Comparison of ENCODE assay signal across 26 cellular contexts in genomic region chr15:71781965-71782265, GRCh38. TPM values are rescaled to one million over a fixed set of nuclear protein-coding genes. Genes with fewer than 3 reads are reported as not detected.
A peak's percentile ranks its signal among the peaks of the same experiment; 100 is the strongest.
DNase-seq lines count a peak whose midpoint lies in the region; ATAC-seq and TF ChIP-seq lines count a peak whose summit lies in the region.
"Had no signal": no experiment of that assay in that cellular context is flagged by ENCODE, and none has a peak within 500 bp of the region (broad histone marks: within the 10 kb centered on the region; RNA-seq: fewer than 3 reads in every experiment).

No MANE protein-coding gene starts in this region.

- H3K27me3 ChIP-seq in RWPE2 (ENCODE audit: insufficient read depth, poor library complexity, severe bottlenecking) = no peaks in the 10 kb centered on the region
- H3K27me3 ChIP-seq in mesenchymal stem cell (ENCODE audit: control insufficient read depth in 1 of 2, insufficient read depth in 1 of 2, low read length in 2 of 2) = peaks cover 0 to 4% of the 10 kb centered on the region in 2 experiments
- no peaks in the 10 kb centered on the region for H3K27me3 ChIP-seq in upper lobe of right lung
- H3K27me3 ChIP-seq: BLaER1, SJSA1 had no signal

- CTCF ChIA-PET in activated CD8-positive, alpha-beta memory T cell treated with anti-CD3 and anti-CD28 coated beads, Interleukin-2, amount 10 ng/mL, durations not matched to agents 7 days and 5 days (lab: Charles Lee) = interaction anchor here (0.9 to 4.8 kb wide), 11 partner anchors 11 to 446 kb away, joined by 3 to 36 read pairs (median 10); no protein-coding TSS in a partner anchor

- H4K91ac ChIP-seq in mesenchymal stem cell (ENCODE audit: low read length) = no peak overlapping the region

- WGBS in mesenchymal stem cell = 90% methylated on average over 6 of the region's 8 CpGs

- H3K4me3 ChIP-seq in RWPE2 (ENCODE audit: severe bottlenecking) (no peak overlapping the region), mesenchymal stem cell (ENCODE audit: insufficient read depth in 1 of 2, low read depth in 1 of 2, low read length in 2 of 2) (no peak overlapping the region), upper lobe of right lung (no peak overlapping the region)
- H3K4me3 ChIP-seq: BLaER1, PC-9, SJSA1 had no signal

- H2AFZ ChIP-seq in mesenchymal stem cell (ENCODE audit: low read depth, low read length) = no peak overlapping the region
- H2AFZ ChIP-seq: PC-9 had no signal

- peaks cover 6% of the 10 kb centered on the region for H3K4me1 ChIP-seq in RWPE2 (ENCODE audit: insufficient read depth, poor library complexity, severe bottlenecking)
- H3K4me1 ChIP-seq in mesenchymal stem cell (ENCODE audit: control insufficient read depth, insufficient read depth, low read depth, low read length) = peaks cover 20% of the 10 kb centered on the region
- H3K4me1 ChIP-seq in upper lobe of right lung = peaks cover 7% of the 10 kb centered on the region

- H3K79me1 ChIP-seq in mesenchymal stem cell (replicated peaks; ENCODE audit: low read length, poor library complexity, severe bottlenecking) = peaks cover 3% of the 10 kb centered on the region

- no peak overlapping the region for H3K9ac ChIP-seq in mesenchymal stem cell (ENCODE audit: low read length)
- H3K9ac ChIP-seq: KMS-11 had no signal

- peak overlapping the region; percentile 61 for H3K4me3 Mint-ChIP-seq in activated CD8-positive, alpha-beta memory T cell treated with anti-CD3 and anti-CD28 coated beads, Interleukin-2, amount 10 ng/mL, durations not matched to agents 7 days and 5 days
- H3K4me3 Mint-ChIP-seq: CD4-positive, CD25-positive, alpha-beta regulatory T cell had no signal

- H3K14ac ChIP-seq in mesenchymal stem cell (ENCODE audit: low read length in 2 of 2) = no peak overlapping the region

- no peak overlapping the region for H3K23ac ChIP-seq in mesenchymal stem cell (ENCODE audit: low read length in 2 of 2)

- no peak for ATAC-seq in activated CD8-positive, alpha-beta memory T cell treated with anti-CD3 and anti-CD28 coated beads, Interleukin-2, amount 10 ng/mL, durations not matched to agents 7 days and 5 days
- ATAC-seq in RWPE2 (ENCODE audit: low read depth) = no peak
- no peak for ATAC-seq in upper lobe of right lung
- no peak for ATAC-seq in GM21825 (IDR thresholded peaks at IDR 0.05; ENCODE audit: unreplicated experiment)

- H2AK5ac ChIP-seq in mesenchymal stem cell (ENCODE audit: low read length, severe bottlenecking) = peak overlapping the region; percentile 12

- no peak overlapping the region for H3K4me2 ChIP-seq in mesenchymal stem cell (ENCODE audit: low read length, poor library complexity, severe bottlenecking)
- H3K4me2 ChIP-seq: BLaER1, KMS-11, PC-9 had no signal

- no peak overlapping the region for H2BK15ac ChIP-seq in mesenchymal stem cell (ENCODE audit: low read depth, poor library complexity, severe bottlenecking)

- intact Hi-C loops in upper lobe of right lung (cut with DNase I) = no loop called here

- H3K27ac ChIP-seq in RWPE2 (ENCODE audit: poor library complexity, severe bottlenecking) = no peak overlapping the region
- H3K27ac ChIP-seq in mesenchymal stem cell (ENCODE audit: low read length, poor library complexity, severe bottlenecking) = no peak overlapping the region
- no peak overlapping the region for H3K27ac ChIP-seq in upper lobe of right lung
- H3K27ac ChIP-seq: BLaER1, KMS-11, PC-9, SJSA1 had no signal

- no peaks in the 10 kb centered on the region for H3K36me3 Mint-ChIP-seq in activated CD8-positive, alpha-beta memory T cell treated with anti-CD3 and anti-CD28 coated beads, Interleukin-2, amount 10 ng/mL, durations not matched to agents 7 days and 5 days
- H3K36me3 Mint-ChIP-seq: CD4-positive, CD25-positive, alpha-beta regulatory T cell; IgD-negative memory B cell had no signal

- no peak for DNase-seq in activated CD8-positive, alpha-beta memory T cell treated with anti-CD3 and anti-CD28 coated beads, Interleukin-2, amount 10 ng/mL, durations not matched to agents 7 days and 5 days
- DNase-seq in activated CD8-positive, alpha-beta memory T cell treated with anti-CD3 and anti-CD28 coated beads, Interleukin-2, amount 50 U/mL, for 48 hours = no peak
- peak; percentile 68 for DNase-seq in RWPE2 (ENCODE audit: low spot score)
- no peak for DNase-seq in mesenchymal stem cell
- no peak for DNase-seq in upper lobe of right lung
- DNase-seq in stimulated activated naive CD4-positive, alpha-beta T cell treated with Interleukin-2 at 50 U/mL for 16 hours (lab: John Stamatoyannopoulos, UW) = no peak
- DNase-seq: CD4-positive, CD25-positive, alpha-beta regulatory T cell; DMS153; DND-41; GOT3; HCEC 1CT; MM.1S; NCI-H2029; NCI-H446; NCI-H524 treated with DMSO at 0.1 percent for 48 hours; NCI-H82; NK-92 treated with Interleukin-12 subunit alpha and Interleukin-12 subunit beta, amount 100 ng/mL, for 24 hours; PC-9; Right ventricle myocardium superior had no signal

- H3K9me3 Mint-ChIP-seq in activated CD8-positive, alpha-beta memory T cell treated with anti-CD3 and anti-CD28 coated beads, Interleukin-2, amount 10 ng/mL, durations not matched to agents 7 days and 5 days (ENCODE audit: low read depth) = no peaks in the 10 kb centered on the region
- H3K9me3 Mint-ChIP-seq: CD4-positive, CD25-positive, alpha-beta regulatory T cell; IgD-negative memory B cell had no signal

- no peak overlapping the region for H2BK12ac ChIP-seq in mesenchymal stem cell (ENCODE audit: low read length in 2 of 2)

- no peak overlapping the region for H3K18ac ChIP-seq in mesenchymal stem cell (ENCODE audit: low read depth in 1 of 2, low read length in 2 of 2)

- TF ChIP-seq CTCF in RWPE2 (IDR thresholded peaks at IDR 0.05; ENCODE audit: poor library complexity, severe bottlenecking) (no peak), upper lobe of right lung (IDR thresholded peaks at IDR 0.05) (no peak)

- H4K8ac ChIP-seq in mesenchymal stem cell (ENCODE audit: low read length) = no peak overlapping the region

- H3K36me3 ChIP-seq in RWPE2 (ENCODE audit: low read depth) (no peaks in the 10 kb centered on the region; the same call in 1 of the 2 replicates), mesenchymal stem cell (ENCODE audit: control insufficient read depth in 1 of 2, insufficient read depth in 2 of 2, low read depth in 1 of 2, low read length in 2 of 2) (peaks cover 3 to 13% of the 10 kb centered on the region in 2 experiments), upper lobe of right lung (no peaks in the 10 kb centered on the region)
- H3K36me3 ChIP-seq: BLaER1, SJSA1 had no signal

- H3K4me1 Mint-ChIP-seq in activated CD8-positive, alpha-beta memory T cell treated with anti-CD3 and anti-CD28 coated beads, Interleukin-2, amount 10 ng/mL, durations not matched to agents 7 days and 5 days = peaks cover 29% of the 10 kb centered on the region

- H2BK5ac ChIP-seq in mesenchymal stem cell (ENCODE audit: low read depth, low read length, poor library complexity, severe bottlenecking) = no peak overlapping the region

- H3K4ac ChIP-seq in mesenchymal stem cell (ENCODE audit: low read depth in 1 of 2, low read length in 2 of 2) = no peak overlapping the region

- peaks cover 14% of the 10 kb centered on the region for H3K27me3 Mint-ChIP-seq in activated CD8-positive, alpha-beta memory T cell treated with anti-CD3 and anti-CD28 coated beads, Interleukin-2, amount 10 ng/mL, durations not matched to agents 7 days and 5 days

- H2BK120ac ChIP-seq in mesenchymal stem cell (ENCODE audit: low read depth, low read length) = no peak overlapping the region

- no peaks in the 10 kb centered on the region for H3K9me3 ChIP-seq in RWPE2 (ENCODE audit: severe bottlenecking)
- no peaks in the 10 kb centered on the region for H3K9me3 ChIP-seq in mesenchymal stem cell (ENCODE audit: control insufficient read depth, low read length)
- no peaks in the 10 kb centered on the region for H3K9me3 ChIP-seq in upper lobe of right lung
- H3K9me3 ChIP-seq: BLaER1, SJSA1 had no signal

- H3K27ac Mint-ChIP-seq in activated CD8-positive, alpha-beta memory T cell treated with anti-CD3 and anti-CD28 coated beads, Interleukin-2, amount 10 ng/mL, durations not matched to agents 7 days and 5 days = peak overlapping the region; percentile 82
- H3K27ac Mint-ChIP-seq: CD4-positive, CD25-positive, alpha-beta regulatory T cell; IgD-negative memory B cell had no signal

RNA-seq across cellular contexts. Expression of gene NR2E3, which starts 28.4 kb away (rescaled TPM):
- not detected for total RNA-seq in activated CD8-positive, alpha-beta memory T cell treated with anti-CD3 and anti-CD28 coated beads, Interleukin-2, amount 10 ng/mL, durations not matched to agents 7 days and 5 days
- polyA plus RNA-seq in mesenchymal stem cell (2013, experiment 1 of 2) = 0.11 TPM
- 0.05 TPM for polyA plus RNA-seq in mesenchymal stem cell (2013, experiment 2 of 2)
- total RNA-seq in upper lobe of right lung = 0.26 TPM
- total RNA-seq: A172; CD4-positive, CD25-positive, alpha-beta regulatory T cell; RPMI7951; SJSA1 had no signal
